Comparison of ENCODE assay signal across 2 cellular contexts in the genomic region with DNA sequence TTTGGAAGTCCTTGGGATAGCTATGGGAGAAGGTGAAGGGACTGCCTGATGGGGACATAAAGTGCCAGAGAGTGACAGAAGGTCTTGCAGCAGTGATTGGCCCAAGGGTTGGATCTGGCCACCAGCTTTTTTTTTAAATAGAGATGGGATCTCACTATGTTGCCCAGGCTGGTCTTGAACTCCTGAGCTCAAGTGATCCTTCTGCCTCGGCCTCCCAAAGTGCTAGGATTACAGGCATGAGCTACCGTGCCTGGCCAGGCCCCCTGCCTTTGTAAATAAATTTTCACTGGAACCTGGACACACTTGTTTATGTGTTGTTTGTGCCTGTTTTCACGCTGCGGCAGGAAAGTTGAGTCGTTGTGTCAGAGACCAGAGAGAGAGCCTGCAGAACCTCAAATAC. TPM values are rescaled to one million over a fixed set of nuclear protein-coding genes. Genes with fewer than 3 reads are reported as not detected.
"Had no signal": no experiment of that assay in that cellular context is flagged by ENCODE, and none has a peak within 500 bp of the region (broad histone marks: within the 10 kb centered on the region; RNA-seq: fewer than 3 reads in every experiment).

No MANE protein-coding gene starts in this region.

RNA-seq across cellular contexts. Expression of a gene that starts 24.6 kb away (rescaled TPM):
- total RNA-seq: activated CD4-positive, alpha-beta memory T cell treated with anti-CD3 and anti-CD28 coated beads, Interleukin-2, amount 10 ng/mL, durations not matched to agents 7 days and 5 days; SJSA1 had no signal
